Comparison of ENCODE assay signal across 8 cellular contexts in genomic region chr17:42531455-42532354, GRCh38. TPM values are rescaled to one million over a fixed set of nuclear protein-coding genes. Genes with fewer than 3 reads are reported as not detected.
DNase-seq lines count a peak whose midpoint lies in the region; ATAC-seq and TF ChIP-seq lines count a peak whose summit lies in the region.

No MANE protein-coding gene starts in this region.

- H3K27ac Mint-ChIP-seq in CD8-positive, alpha-beta memory T cell = peak overlapping the region; percentile 43 to 92 (median 89)
- H3K27ac Mint-ChIP-seq in activated naive CD4-positive, alpha-beta T cell treated with anti-CD3 and anti-CD28 coated beads, Interleukin-2, amount 50 U/mL, for 72 hours = peak overlapping the region in 1 of 2 donors; percentile 29
- H3K27ac Mint-ChIP-seq in osteocyte (ENCODE audit: unreplicated experiment) = peak overlapping the region; percentile 73

- no peaks in the 10 kb centered on the region for H3K9me3 ChIP-seq in CD8-positive, alpha-beta memory T cell (ENCODE audit: low read length)

- peak overlapping the region; percentile 83 to 92 (median 86) for H3K4me3 Mint-ChIP-seq in CD8-positive, alpha-beta memory T cell
- H3K4me3 Mint-ChIP-seq in osteocyte (ENCODE audit: unreplicated experiment) = peak overlapping the region; percentile 64

- no peaks in the 10 kb centered on the region for H3K9me3 Mint-ChIP-seq in CD8-positive, alpha-beta memory T cell
- H3K9me3 Mint-ChIP-seq in activated naive CD4-positive, alpha-beta T cell treated with anti-CD3 and anti-CD28 coated beads, Interleukin-2, amount 50 U/mL, for 72 hours = no peaks in the 10 kb centered on the region
- H3K9me3 Mint-ChIP-seq in osteocyte (ENCODE audit: unreplicated experiment) = no peaks in the 10 kb centered on the region

- intact Hi-C loops in Right ventricle myocardium superior (cut with DNase I) = no loop called here

- DNase-seq in CD8-positive, alpha-beta memory T cell = peak; percentile 40 to 68 (median 54)
- DNase-seq in HL-60 (ENCODE audit: low read depth in 1 of 2, low spot score in 1 of 2) (peak in 1 of 2 experiments; percentile 47), RWPE1 (ENCODE audit: low spot score) (no peak), Right ventricle myocardium superior (peak; percentile 84), osteocyte (ENCODE audit: extremely low spot score, unreplicated experiment) (no peak), mesenteric fat pad (ENCODE audit: low spot score) (no peak)
- peak in 1 of 2 donors; percentile 64 for DNase-seq in activated naive CD4-positive, alpha-beta T cell treated with anti-CD3 and anti-CD28 coated beads, Interleukin-2, amount 50 U/mL, for 72 hours (ENCODE audit: low spot score in 2 of 2)

- no peaks in the 10 kb centered on the region for H3K27me3 ChIP-seq in CD8-positive, alpha-beta memory T cell (ENCODE audit: insufficient read depth, low read length, poor library complexity, severe bottlenecking)
- no peaks in the 10 kb centered on the region for H3K27me3 ChIP-seq in HL-60 (ENCODE audit: insufficient read depth, poor library complexity, severe bottlenecking)

- H3K36me3 ChIP-seq in CD8-positive, alpha-beta memory T cell (ENCODE audit: insufficient read depth, low read length) = no peaks in the 10 kb centered on the region

- peaks cover 44% of the 10 kb centered on the region for H3K4me1 ChIP-seq in CD8-positive, alpha-beta memory T cell (ENCODE audit: insufficient read depth, low read length)

- POLR2A ChIA-PET in CD8-positive, alpha-beta memory T cell (lab: Charles Lee) = interaction anchor here (0.7 to 1.3 kb wide), 2 partner anchors 9 to 17 kb away, joined by 3 read pairs; no protein-coding TSS in a partner anchor
- POLR2A ChIA-PET in RWPE1 (lab: Yijun Ruan, JAX; ENCODE audit: low non-redundant PET) = no interaction called here

- ATAC-seq in activated naive CD4-positive, alpha-beta T cell treated with anti-CD3 and anti-CD28 coated beads, Interleukin-2, amount 50 U/mL, for 72 hours = peak; percentile 16 to 23
- ATAC-seq in Right ventricle myocardium superior (ENCODE audit: poor library complexity) = peak; percentile 47
- no peak for ATAC-seq in GM19324 (IDR thresholded peaks at IDR 0.05; ENCODE audit: low FRiP score, unreplicated experiment)

- H3K36me3 Mint-ChIP-seq in CD8-positive, alpha-beta memory T cell = peaks cover 0 to 1% (median 0%) of the 10 kb centered on the region in 3 donors
- peaks cover 0 to 5% of the 10 kb centered on the region in 2 donors for H3K36me3 Mint-ChIP-seq in activated naive CD4-positive, alpha-beta T cell treated with anti-CD3 and anti-CD28 coated beads, Interleukin-2, amount 50 U/mL, for 72 hours
- no peaks in the 10 kb centered on the region for H3K36me3 Mint-ChIP-seq in osteocyte (ENCODE audit: unreplicated experiment)

- H3K27me3 Mint-ChIP-seq in CD8-positive, alpha-beta memory T cell = no peaks in the 10 kb centered on the region
- no peaks in the 10 kb centered on the region for H3K27me3 Mint-ChIP-seq in osteocyte (ENCODE audit: unreplicated experiment)

- CTCF ChIA-PET in CD8-positive, alpha-beta memory T cell (lab: Charles Lee) = interaction anchor here (0.7 to 1.8 kb wide), 5 partner anchors 9 to 47 kb away, joined by 3 to 7 read pairs (median 3); partner anchors contain the start of gene MLX
- CTCF ChIA-PET in RWPE1 (lab: Yijun Ruan, JAX) = interaction anchor here (0.6 kb wide), 1 partner anchor 45 kb away, joined by 3 read pairs; no protein-coding TSS in a partner anchor

- H3K4me3 ChIP-seq in CD8-positive, alpha-beta memory T cell (ENCODE audit: low read length) = peak overlapping the region; percentile 65
- peak overlapping the region; percentile 43 for H3K4me3 ChIP-seq in HL-60 (replicated peaks; ENCODE audit: insufficient read depth, low read length)

- peak overlapping the region; percentile 43 for H3K27ac ChIP-seq in CD8-positive, alpha-beta memory T cell (ENCODE audit: low read depth, low read length)
- H3K27ac ChIP-seq in HL-60 (replicated peaks) = peak overlapping the region; percentile 57
- H3K27ac ChIP-seq in RWPE1 = peak overlapping the region; percentile 93

- TF ChIP-seq CTCF in HL-60 (IDR thresholded peaks at IDR 0.05; ENCODE audit: insufficient read depth, low read length) (no peak), RWPE1 (conservative IDR thresholded peaks at IDR 0.05; ENCODE audit: low read depth) (peak; percentile 70), osteocyte (IDR thresholded peaks at IDR 0.05) (peak; percentile 51)

- H3K4me1 Mint-ChIP-seq in CD8-positive, alpha-beta memory T cell = peaks cover 46 to 53% (median 47%) of the 10 kb centered on the region in 3 donors
- peaks cover 41% of the 10 kb centered on the region for H3K4me1 Mint-ChIP-seq in osteocyte (ENCODE audit: unreplicated experiment)

RNA-seq across cellular contexts. Expression of gene NAGLU, which starts 4.3 kb away (rescaled TPM):
- 10 to 100 TPM; 15.8 to 17.4 TPM for total RNA-seq in CD8-positive, alpha-beta memory T cell
- 17.0 TPM for polyA plus RNA-seq in CD8-positive, alpha-beta memory T cell
- total RNA-seq in activated naive CD4-positive, alpha-beta T cell treated with anti-CD3 and anti-CD28 coated beads, Interleukin-2, amount 50 U/mL, for 72 hours = 10 to 100 TPM; 13.1 to 16.9 TPM
- total RNA-seq in Right ventricle myocardium superior = 8.3 TPM
- 86.5 and 96.6 TPM in 2 replicates for total RNA-seq in osteocyte
- 58.7 TPM for total RNA-seq in mesenteric fat pad

RNA-seq across cellular contexts. Expression of gene HSD17B1, which starts 21.0 kb away (rescaled TPM):
- total RNA-seq in CD8-positive, alpha-beta memory T cell = under 1 TPM; 0.29 to 0.37 TPM
- polyA plus RNA-seq in CD8-positive, alpha-beta memory T cell = 0.48 TPM
- total RNA-seq in activated naive CD4-positive, alpha-beta T cell treated with anti-CD3 and anti-CD28 coated beads, Interleukin-2, amount 50 U/mL, for 72 hours = 1 to 10 TPM in 1 of 2 donors, under 1 TPM in 1; 0.76 to 1.7 TPM
- total RNA-seq in Right ventricle myocardium superior (0.78 TPM), osteocyte (1.2 and 1.4 TPM in 2 replicates), mesenteric fat pad (3.2 TPM)

RNA-seq across cellular contexts. Expression of gene COASY, which starts 30.2 kb away (rescaled TPM):
- total RNA-seq in CD8-positive, alpha-beta memory T cell = 100 to 1,000 TPM; 103 to 107 TPM
- polyA plus RNA-seq in CD8-positive, alpha-beta memory T cell = 65.6 TPM
- 100 to 1,000 TPM in 1 of 2 donors, 10 to 100 TPM in 1; 86.4 to 124 TPM for total RNA-seq in activated naive CD4-positive, alpha-beta T cell treated with anti-CD3 and anti-CD28 coated beads, Interleukin-2, amount 50 U/mL, for 72 hours
- total RNA-seq in Right ventricle myocardium superior (41.6 TPM), osteocyte (51.7 and 62.7 TPM in 2 replicates), mesenteric fat pad (57.3 TPM)

RNA-seq across cellular contexts. Expression of gene MLX, which starts 35.2 kb away (rescaled TPM):
- total RNA-seq in CD8-positive, alpha-beta memory T cell = 10 to 100 TPM; 61.8 to 62.3 TPM
- polyA plus RNA-seq in CD8-positive, alpha-beta memory T cell = 52.1 TPM
- 10 to 100 TPM; 44.3 to 60.5 TPM for total RNA-seq in activated naive CD4-positive, alpha-beta T cell treated with anti-CD3 and anti-CD28 coated beads, Interleukin-2, amount 50 U/mL, for 72 hours
- total RNA-seq in Right ventricle myocardium superior (69.1 TPM), osteocyte (34.6 and 35.8 TPM in 2 replicates), mesenteric fat pad (50.6 TPM)

RNA-seq across cellular contexts. Expression of gene PSMC3IP, which starts 45.8 kb away (rescaled TPM):
- 10 to 100 TPM; 35.9 to 36.2 TPM for total RNA-seq in CD8-positive, alpha-beta memory T cell
- polyA plus RNA-seq in CD8-positive, alpha-beta memory T cell = 0.83 TPM
- 10 to 100 TPM; 24.7 to 52.5 TPM for total RNA-seq in activated naive CD4-positive, alpha-beta T cell treated with anti-CD3 and anti-CD28 coated beads, Interleukin-2, amount 50 U/mL, for 72 hours
- total RNA-seq in Right ventricle myocardium superior (2.3 TPM), osteocyte (5.5 and 5.6 TPM in 2 replicates), mesenteric fat pad (2.2 TPM)

Comparison
In these comparisons a context has a peak if more than half of its experiments do, and no peak if none do; other contexts are left out.
1. DNase-seq: peak in CD8-positive, alpha-beta memory T cell (5 of 5) and Right ventricle myocardium superior (single experiment); none in RWPE1 (single experiment), osteocyte (single experiment) and mesenteric fat pad (single experiment).
2. H3K27ac ChIP-seq: peak in every context shown above with its lines; median percentile 93 in RWPE1; 57 in HL-60; 43 in CD8-positive, alpha-beta memory T cell.